Comparison of ENCODE assay signal across 14 cellular contexts in genomic region chr9:91245432-91246313, GRCh38.
A peak's percentile ranks its signal among the peaks of the same experiment; 100 is the strongest.
DNase-seq lines count a peak whose midpoint lies in the region; ATAC-seq and TF ChIP-seq lines count a peak whose summit lies in the region.
"Had no signal": no experiment of that assay in that cellular context is flagged by ENCODE, and none has a peak within 500 bp of the region (broad histone marks: within the 10 kb centered on the region; RNA-seq: fewer than 3 reads in every experiment).

No MANE protein-coding gene starts in this region.

- H3K27ac Mint-ChIP-seq in osteocyte (ENCODE audit: unreplicated experiment) = peak overlapping the region; percentile 70

- WGBS in SK-N-SH (ENCODE audit: low lambda C conversion rate) = 77% methylated on average over 6 of the region's 8 CpGs

- no peaks in the 10 kb centered on the region for H3F3A ChIP-seq in SK-N-SH (replicated peaks; ENCODE audit: insufficient read depth)

- peaks cover 0 to 7% of the 10 kb centered on the region in 2 experiments; a peak in 1 of 4 replicates for H3K4me1 ChIP-seq in SK-N-SH (ENCODE audit: control insufficient read depth in 1 of 2, insufficient read depth in 2 of 2, low read depth in 1 of 2, low read length in 1 of 2)

- TF ChIP-seq CTCF in SK-N-SH (IDR thresholded peaks at IDR 0.05) = no peak
- no peak for TF ChIP-seq CTCF in osteocyte (IDR thresholded peaks at IDR 0.05)

- H3K4me1 Mint-ChIP-seq in osteocyte (ENCODE audit: unreplicated experiment) = peaks cover 23% of the 10 kb centered on the region

- no peaks in the 10 kb centered on the region for H3K27me3 ChIP-seq in SK-N-SH (ENCODE audit: insufficient read depth)
- H3K27me3 ChIP-seq: tibial nerve had no signal

- H3K4me3 Mint-ChIP-seq in osteocyte (ENCODE audit: unreplicated experiment) = no peak overlapping the region

- no peak for TF ChIP-seq EP300 in SK-N-SH (IDR thresholded peaks at IDR 0.05; ENCODE audit: borderline replicate concordance in 1 of 2, low read depth in 1 of 2, low read length in 1 of 2)

- no peaks in the 10 kb centered on the region for H3K9me2 ChIP-seq in SK-N-SH

- H3K4me3 ChIP-seq in SK-N-SH (ENCODE audit: low read depth in 2 of 2, low read length in 1 of 2) = no peak overlapping the region
- H3K4me3 ChIP-seq: coronary artery, left ventricle myocardium inferior, skin epidermis, tibial nerve had no signal

- H4K20me1 ChIP-seq in SK-N-SH (ENCODE audit: insufficient read depth) = no peaks in the 10 kb centered on the region

- no peak overlapping the region; the same call in 1 of the 2 replicates for H3K4me2 ChIP-seq in SK-N-SH

- H3K9me3 ChIP-seq in SK-N-SH = no peaks in the 10 kb centered on the region
- H3K9me3 ChIP-seq: left ventricle myocardium inferior, tibial nerve had no signal

- no peak overlapping the region for H3K27ac ChIP-seq in SK-N-SH (ENCODE audit: low read depth in 2 of 2, low read length in 1 of 2)
- H3K27ac ChIP-seq: coronary artery, left ventricle myocardium inferior, skin epidermis had no signal

- H3K36me3 ChIP-seq in SK-N-SH (replicated peaks in 1 of 2; ENCODE audit: control insufficient read depth in 1 of 2, insufficient read depth in 2 of 2, low read length in 1 of 2) = no peaks in the 10 kb centered on the region
- H3K36me3 ChIP-seq: left ventricle myocardium inferior, tibial nerve had no signal

- CTCF ChIA-PET in SK-N-SH (lab: Yijun Ruan, JAX) = no interaction called here

- no peaks in the 10 kb centered on the region for H3K9me3 Mint-ChIP-seq in osteocyte (ENCODE audit: unreplicated experiment)

- no peak overlapping the region for H3K9ac ChIP-seq in SK-N-SH

- ATAC-seq in SK-N-SH treated with all-trans-retinoic acid at 6 μM for 48 hours = no peak
- ATAC-seq in HG02884 (IDR thresholded peaks at IDR 0.05; ENCODE audit: unreplicated experiment) = no peak

- DNase-seq in SK-N-SH (no peak), NCI-H146 treated with DMSO at 0.1 percent for 48 hours (lab: John Stamatoyannopoulos, UW; ENCODE audit: unreplicated experiment) (peak; percentile 28), brain pericyte (ENCODE audit: low read depth, low spot score) (peak; percentile 44), osteocyte (ENCODE audit: extremely low spot score, unreplicated experiment) (no peak), NCI-H1105 treated with DMSO at 0.1 percent for 48 hours (lab: John Stamatoyannopoulos, UW) (no peak)
- no peak for DNase-seq in stimulated activated CD8-positive, alpha-beta memory T cell treated with anti-CD3 and anti-CD28 coated beads, Interleukin-4, amount 100 ng/mL, for 48 hours
- DNase-seq: left ventricle myocardium inferior, NCI-H1694, T-helper 9 cell had no signal

- POLR2A ChIA-PET in SK-N-SH (lab: Yijun Ruan, JAX) = no interaction called here

- H3K79me2 ChIP-seq in SK-N-SH (ENCODE audit: insufficient read depth) = no peaks in the 10 kb centered on the region

- H3K36me3 Mint-ChIP-seq in osteocyte (ENCODE audit: unreplicated experiment) = no peaks in the 10 kb centered on the region

- H2AFZ ChIP-seq in SK-N-SH (ENCODE audit: low read depth) = peak overlapping the region; percentile 80; the same call in 1 of the 2 replicates

- no peak for TF ChIP-seq RAD21 in SK-N-SH (IDR thresholded peaks at IDR 0.05; ENCODE audit: low read length)

- H3K27me3 Mint-ChIP-seq in osteocyte (ENCODE audit: unreplicated experiment) = no peaks in the 10 kb centered on the region

TF ChIP-seq in SK-N-SH, 30 proteins besides CTCF, POLR2A, EP300 and RAD21:
- no peak for TF ChIP-seq TAF1 (IDR thresholded peaks at IDR 0.05; ENCODE audit: borderline replicate concordance, low read depth, low read length)
- no peak for TF ChIP-seq FOXJ3 (CRISPR knock-in tag; IDR thresholded peaks at IDR 0.05)
- no peak for TF ChIP-seq PBX3 (IDR thresholded peaks at IDR 0.05)
- TF ChIP-seq YY1 (IDR thresholded peaks at IDR 0.05; ENCODE audit: low read depth) = no peak
- TF ChIP-seq GATA2 (CRISPR knock-in tag; IDR thresholded peaks at IDR 0.05) = no peak
- no peak for TF ChIP-seq POLR2AphosphoS5 (IDR thresholded peaks at IDR 0.05; ENCODE audit: low read depth, low read length)
- no peak for TF ChIP-seq RCOR1 (IDR thresholded peaks at IDR 0.05; ENCODE audit: low read length)
- no peak for TF ChIP-seq JUND (IDR thresholded peaks at IDR 0.05)
- TF ChIP-seq TCF12 (IDR thresholded peaks at IDR 0.05) = no peak
- TF ChIP-seq EZH2phosphoT487 (IDR thresholded peaks at IDR 0.05; ENCODE audit: borderline replicate concordance, low read depth) = no peak
- no peak for TF ChIP-seq NRF1 (IDR thresholded peaks at IDR 0.05; ENCODE audit: low read depth, low read length)
- TF ChIP-seq NFIC (IDR thresholded peaks at IDR 0.05; ENCODE audit: borderline replicate concordance) = no peak

TF ChIP-seq in SK-N-SH treated with all-trans-retinoic acid at 6 μM for 48 hours, 23 proteins besides CTCF, POLR2A, EP300 and RAD21:
- TF ChIP-seq ZNF70 (CRISPR knock-in tag; IDR thresholded peaks at IDR 0.05) (no peak), SNAI2 (CRISPR knock-in tag; IDR thresholded peaks at IDR 0.05) (no peak), ESRRG (CRISPR knock-in tag; IDR thresholded peaks at IDR 0.05) (no peak)

Comparison
In these comparisons a context has a peak if more than half of its experiments do, and no peak if none do; other contexts are left out.
1. DNase-seq: peak in NCI-H146 treated with DMSO at 0.1 percent for 48 hours (single experiment) and brain pericyte (single experiment); none in SK-N-SH (single experiment), osteocyte (single experiment), stimulated activated CD8-positive, alpha-beta memory T cell treated with anti-CD3 and anti-CD28 coated beads, Interleukin-4, amount 100 ng/mL, for 48 hours (single experiment) and NCI-H1105 treated with DMSO at 0.1 percent for 48 hours (single experiment).